Comparison of ENCODE assay signal across 22 cellular contexts in the genomic region with DNA sequence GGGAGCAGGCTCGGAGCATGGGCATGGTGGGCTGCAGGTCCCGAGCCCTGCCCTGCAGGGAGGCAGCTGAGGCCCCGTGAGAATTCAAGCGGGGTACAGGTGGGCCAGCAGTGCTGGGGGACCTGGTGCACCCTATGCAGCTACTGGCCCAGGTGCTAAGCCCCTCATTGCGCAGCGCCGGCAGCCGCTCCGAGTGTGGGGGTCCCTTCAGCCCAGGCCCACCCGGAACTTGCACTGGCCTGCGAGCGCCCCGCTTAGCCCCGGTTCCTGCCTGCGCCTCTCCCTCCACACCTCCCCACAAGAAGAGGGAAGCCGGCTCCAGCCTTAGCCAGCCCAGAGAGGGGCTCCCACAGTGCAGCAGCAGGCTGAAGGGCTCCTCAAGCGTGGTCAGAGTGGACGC.
"Had no signal": no experiment of that assay in that cellular context is flagged by ENCODE, and none has a peak within 500 bp of the region (broad histone marks: within the 10 kb centered on the region; RNA-seq: fewer than 3 reads in every experiment).

No MANE protein-coding gene starts in this region.

- H3K27me3 ChIP-seq: MG63 had no signal

- H3K4me3 ChIP-seq: MG63 had no signal

- ATAC-seq: HepG2 had no signal

- DNase-seq: IMR-90, Karpas-422, KG1, MG63, NCI-H1092, NCI-H1105 treated with DMSO at 0.1 percent for 48 hours, NCI-H1417 treated with DMSO at 0.1 percent for 48 hours, NCI-H146, NCI-H1694 treated with DMSO at 0.1 percent for 48 hours, NCI-H1930, NCI-H2081 treated with DMSO at 0.1 percent for 48 hours, NCI-H2171, NCI-H226, NCI-H446, NCI-H510A, NCI-H524 treated with DMSO at 0.1 percent for 48 hours, NCI-H69, NCI-H774, RPMI8226, SHP77, SK-N-SH had no signal

- H3K9me3 ChIP-seq: MG63, SK-N-SH had no signal

- H3K4me2 ChIP-seq: SK-N-SH had no signal

- H3K36me3 ChIP-seq: MG63 had no signal

- H3K9ac ChIP-seq: SK-N-SH had no signal
